ENCODE assay signal across 1 cellular context in the genomic region with DNA sequence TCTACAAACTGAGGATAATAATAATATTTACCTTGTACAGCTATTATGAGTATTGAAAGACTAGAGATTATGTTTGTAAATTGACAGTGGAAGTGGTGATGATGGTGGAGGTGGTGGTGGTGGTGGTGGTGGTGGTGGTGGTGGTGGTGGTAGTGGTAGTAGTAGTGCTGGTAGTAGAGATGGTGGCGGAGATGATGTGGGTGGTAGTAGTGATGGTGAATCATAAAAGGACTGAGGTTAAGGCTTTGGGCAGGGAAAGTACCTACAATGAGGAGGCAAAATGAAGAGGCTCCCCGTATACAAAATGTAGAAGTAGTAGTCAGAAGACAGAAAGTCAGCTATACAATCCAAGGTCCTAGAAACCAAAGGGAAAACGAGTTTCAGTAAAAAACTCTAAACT.
A peak's percentile ranks its signal among the peaks of the same experiment; 100 is the strongest.
TF ChIP-seq lines count a peak whose summit lies in the region.

No MANE protein-coding gene starts in this region.

TF ChIP-seq in GM12878, 131 proteins besides CTCF, POLR2A, EP300 and RAD21 (continued from another document):
- TF ChIP-seq, protein P1, sequence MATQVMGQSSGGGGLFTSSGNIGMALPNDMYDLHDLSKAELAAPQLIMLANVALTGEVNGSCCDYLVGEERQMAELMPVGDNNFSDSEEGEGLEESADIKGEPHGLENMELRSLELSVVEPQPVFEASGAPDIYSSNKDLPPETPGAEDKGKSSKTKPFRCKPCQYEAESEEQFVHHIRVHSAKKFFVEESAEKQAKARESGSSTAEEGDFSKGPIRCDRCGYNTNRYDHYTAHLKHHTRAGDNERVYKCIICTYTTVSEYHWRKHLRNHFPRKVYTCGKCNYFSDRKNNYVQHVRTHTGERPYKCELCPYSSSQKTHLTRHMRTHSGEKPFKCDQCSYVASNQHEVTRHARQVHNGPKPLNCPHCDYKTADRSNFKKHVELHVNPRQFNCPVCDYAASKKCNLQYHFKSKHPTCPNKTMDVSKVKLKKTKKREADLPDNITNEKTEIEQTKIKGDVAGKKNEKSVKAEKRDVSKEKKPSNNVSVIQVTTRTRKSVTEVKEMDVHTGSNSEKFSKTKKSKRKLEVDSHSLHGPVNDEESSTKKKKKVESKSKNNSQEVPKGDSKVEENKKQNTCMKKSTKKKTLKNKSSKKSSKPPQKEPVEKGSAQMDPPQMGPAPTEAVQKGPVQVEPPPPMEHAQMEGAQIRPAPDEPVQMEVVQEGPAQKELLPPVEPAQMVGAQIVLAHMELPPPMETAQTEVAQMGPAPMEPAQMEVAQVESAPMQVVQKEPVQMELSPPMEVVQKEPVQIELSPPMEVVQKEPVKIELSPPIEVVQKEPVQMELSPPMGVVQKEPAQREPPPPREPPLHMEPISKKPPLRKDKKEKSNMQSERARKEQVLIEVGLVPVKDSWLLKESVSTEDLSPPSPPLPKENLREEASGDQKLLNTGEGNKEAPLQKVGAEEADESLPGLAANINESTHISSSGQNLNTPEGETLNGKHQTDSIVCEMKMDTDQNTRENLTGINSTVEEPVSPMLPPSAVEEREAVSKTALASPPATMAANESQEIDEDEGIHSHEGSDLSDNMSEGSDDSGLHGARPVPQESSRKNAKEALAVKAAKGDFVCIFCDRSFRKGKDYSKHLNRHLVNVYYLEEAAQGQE (IDR thresholded peaks at IDR 0.05; ENCODE audit: low read depth, low read length): no peak
- peak; percentile 66 for TF ChIP-seq RUNX3 (IDR thresholded peaks at IDR 0.05; ENCODE audit: low read length)
- TF ChIP-seq, protein P2, sequence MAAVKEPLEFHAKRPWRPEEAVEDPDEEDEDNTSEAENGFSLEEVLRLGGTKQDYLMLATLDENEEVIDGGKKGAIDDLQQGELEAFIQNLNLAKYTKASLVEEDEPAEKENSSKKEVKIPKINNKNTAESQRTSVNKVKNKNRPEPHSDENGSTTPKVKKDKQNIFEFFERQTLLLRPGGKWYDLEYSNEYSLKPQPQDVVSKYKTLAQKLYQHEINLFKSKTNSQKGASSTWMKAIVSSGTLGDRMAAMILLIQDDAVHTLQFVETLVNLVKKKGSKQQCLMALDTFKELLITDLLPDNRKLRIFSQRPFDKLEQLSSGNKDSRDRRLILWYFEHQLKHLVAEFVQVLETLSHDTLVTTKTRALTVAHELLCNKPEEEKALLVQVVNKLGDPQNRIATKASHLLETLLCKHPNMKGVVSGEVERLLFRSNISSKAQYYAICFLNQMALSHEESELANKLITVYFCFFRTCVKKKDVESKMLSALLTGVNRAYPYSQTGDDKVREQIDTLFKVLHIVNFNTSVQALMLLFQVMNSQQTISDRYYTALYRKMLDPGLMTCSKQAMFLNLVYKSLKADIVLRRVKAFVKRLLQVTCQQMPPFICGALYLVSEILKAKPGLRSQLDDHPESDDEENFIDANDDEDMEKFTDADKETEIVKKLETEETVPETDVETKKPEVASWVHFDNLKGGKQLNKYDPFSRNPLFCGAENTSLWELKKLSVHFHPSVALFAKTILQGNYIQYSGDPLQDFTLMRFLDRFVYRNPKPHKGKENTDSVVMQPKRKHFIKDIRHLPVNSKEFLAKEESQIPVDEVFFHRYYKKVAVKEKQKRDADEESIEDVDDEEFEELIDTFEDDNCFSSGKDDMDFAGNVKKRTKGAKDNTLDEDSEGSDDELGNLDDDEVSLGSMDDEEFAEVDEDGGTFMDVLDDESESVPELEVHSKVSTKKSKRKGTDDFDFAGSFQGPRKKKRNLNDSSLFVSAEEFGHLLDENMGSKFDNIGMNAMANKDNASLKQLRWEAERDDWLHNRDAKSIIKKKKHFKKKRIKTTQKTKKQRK (IDR thresholded peaks at IDR 0.05; ENCODE audit: low read depth, low read length): no peak
- TF ChIP-seq, protein P3, sequence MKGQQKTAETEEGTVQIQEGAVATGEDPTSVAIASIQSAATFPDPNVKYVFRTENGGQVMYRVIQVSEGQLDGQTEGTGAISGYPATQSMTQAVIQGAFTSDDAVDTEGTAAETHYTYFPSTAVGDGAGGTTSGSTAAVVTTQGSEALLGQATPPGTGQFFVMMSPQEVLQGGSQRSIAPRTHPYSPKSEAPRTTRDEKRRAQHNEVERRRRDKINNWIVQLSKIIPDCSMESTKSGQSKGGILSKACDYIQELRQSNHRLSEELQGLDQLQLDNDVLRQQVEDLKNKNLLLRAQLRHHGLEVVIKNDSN (IDR thresholded peaks at IDR 0.05; ENCODE audit: borderline replicate concordance, extremely low read length, insufficient read depth, low read depth, low read length): no peak
